ENCODE assay signal across 15 cellular contexts in genomic region chr6:9408718-9409117, GRCh38.
A peak's percentile ranks its signal among the peaks of the same experiment; 100 is the strongest.
DNase-seq lines count a peak whose midpoint lies in the region; ATAC-seq and TF ChIP-seq lines count a peak whose summit lies in the region.
"Had no signal": no experiment of that assay in that cellular context is flagged by ENCODE, and none has a peak within 500 bp of the region (broad histone marks: within the 10 kb centered on the region; RNA-seq: fewer than 3 reads in every experiment).

No MANE protein-coding gene starts in this region.

- no peaks in the 10 kb centered on the region for H3K27me3 Mint-ChIP-seq in activated T-cell treated with anti-CD3 and anti-CD28 coated beads, Interleukin-2, amount 50 U/mL, for 4 hours (ENCODE audit: low read depth)
- H3K27me3 Mint-ChIP-seq in naive thymus-derived CD8-positive, alpha-beta T cell, result no peaks in the 10 kb centered on the region
- H3K27me3 Mint-ChIP-seq: CD8-positive, alpha-beta memory T cell had no signal

- no peak for ATAC-seq in activated T-cell treated with anti-CD3 and anti-CD28 coated beads, Interleukin-2, amount 50 U/mL, for 4 hours
- ATAC-seq in naive thymus-derived CD8-positive, alpha-beta T cell, result no peak

- no peak overlapping the region for H3K4me3 Mint-ChIP-seq in activated T-cell treated with anti-CD3 and anti-CD28 coated beads, Interleukin-2, amount 50 U/mL, for 4 hours
- H3K4me3 Mint-ChIP-seq in naive thymus-derived CD8-positive, alpha-beta T cell, result no peak overlapping the region
- H3K4me3 Mint-ChIP-seq: CD8-positive, alpha-beta memory T cell had no signal

- no peak overlapping the region for H3K9ac ChIP-seq in adipocyte (ENCODE audit: low read length)
- H3K9ac ChIP-seq: BLaER1 had no signal

- POLR2A ChIA-PET in naive thymus-derived CD8-positive, alpha-beta T cell (lab: Charles Lee), result no interaction called here

- H3K36me3 ChIP-seq in adipocyte (ENCODE audit: control insufficient read depth, insufficient read depth, low read length, severe bottlenecking), result no peaks in the 10 kb centered on the region
- H3K36me3 ChIP-seq: BLaER1, SJCRH30 had no signal

- H3K4me1 ChIP-seq in adipocyte (ENCODE audit: control insufficient read depth, insufficient read depth, low read length), result peaks cover 6% of the 10 kb centered on the region
- H3K4me1 ChIP-seq: BLaER1, SJCRH30 had no signal

- H3K4me3 ChIP-seq in LNCaP clone FGC (ENCODE audit: low read depth, low read length), result no peak overlapping the region
- no peak overlapping the region for H3K4me3 ChIP-seq in adipocyte (ENCODE audit: low read length)
- H3K4me3 ChIP-seq: BLaER1, SJCRH30 had no signal

- no peak overlapping the region for H3K27ac Mint-ChIP-seq in naive thymus-derived CD8-positive, alpha-beta T cell
- H3K27ac Mint-ChIP-seq: CD8-positive, alpha-beta memory T cell had no signal

- H3K9me3 Mint-ChIP-seq in activated T-cell treated with anti-CD3 and anti-CD28 coated beads, Interleukin-2, amount 50 U/mL, for 4 hours, result peaks cover 4% of the 10 kb centered on the region
- peaks cover 0 to 3% (median 0%) of the 10 kb centered on the region in 9 donors for H3K9me3 Mint-ChIP-seq in naive thymus-derived CD8-positive, alpha-beta T cell

- H3K36me3 Mint-ChIP-seq in activated T-cell treated with anti-CD3 and anti-CD28 coated beads, Interleukin-2, amount 50 U/mL, for 4 hours (ENCODE audit: insufficient read depth), result no peaks in the 10 kb centered on the region
- no peaks in the 10 kb centered on the region for H3K36me3 Mint-ChIP-seq in naive thymus-derived CD8-positive, alpha-beta T cell
- H3K36me3 Mint-ChIP-seq: CD8-positive, alpha-beta memory T cell had no signal

- DNase-seq in LNCaP clone FGC (ENCODE audit: low read depth), result peak; percentile 80
- DNase-seq in adipocyte (ENCODE audit: low read depth), result peak; percentile 63
- DNase-seq in fibroblast of gingiva (ENCODE audit: low read depth), result peak; percentile 57
- DNase-seq in DMS 273 (lab: John Stamatoyannopoulos, UW; ENCODE audit: unreplicated experiment), result no peak
- no peak for DNase-seq in activated T-cell treated with anti-CD3 and anti-CD28 coated beads, Interleukin-2, amount 50 U/mL, for 4 hours
- DNase-seq in naive thymus-derived CD8-positive, alpha-beta T cell, result no peak
- DNase-seq in glomerular visceral epithelial cell (ENCODE audit: extremely low spot score), result no peak
- DNase-seq: CD8-positive, alpha-beta memory T cell; Karpas-422; NCI-H187 treated with DMSO at 0.1 percent for 48 hours; NCI-H526 treated with DMSO at 0.1 percent for 48 hours; OCI-M1 had no signal

- no peaks in the 10 kb centered on the region for H3K9me3 ChIP-seq in adipocyte (ENCODE audit: control insufficient read depth, low read length)
- H3K9me3 ChIP-seq: BLaER1, SJCRH30 had no signal

- H3K27me3 ChIP-seq in adipocyte (replicated peaks; ENCODE audit: control insufficient read depth, insufficient read depth, low read length), result no peaks in the 10 kb centered on the region
- H3K27me3 ChIP-seq: BLaER1, SJCRH30 had no signal

- TF ChIP-seq CTCF in C4-2B (conservative IDR thresholded peaks at IDR 0.05) (no peak), LNCaP clone FGC (IDR thresholded peaks at IDR 0.05; ENCODE audit: control insufficient read depth, extremely low read depth, insufficient read depth) (no peak)

- H3K27ac ChIP-seq in C4-2B, result peak overlapping the region; percentile 53; the same call in 1 of the 2 replicates
- H3K27ac ChIP-seq: BLaER1, SJCRH30 had no signal

- H3K4me1 Mint-ChIP-seq in activated T-cell treated with anti-CD3 and anti-CD28 coated beads, Interleukin-2, amount 50 U/mL, for 4 hours (ENCODE audit: low read depth), result no peaks in the 10 kb centered on the region
- H3K4me1 Mint-ChIP-seq in naive thymus-derived CD8-positive, alpha-beta T cell, result no peaks in the 10 kb centered on the region
- H3K4me1 Mint-ChIP-seq: CD8-positive, alpha-beta memory T cell had no signal

Comparison
In these comparisons a context has a peak if more than half of its experiments do, and no peak if none do; other contexts are left out.
1. DNase-seq: peak in LNCaP clone FGC (single experiment), adipocyte (single experiment) and fibroblast of gingiva (single experiment); none in DMS 273 (single experiment), activated T-cell treated with anti-CD3 and anti-CD28 coated beads, Interleukin-2, amount 50 U/mL, for 4 hours (single experiment), naive thymus-derived CD8-positive, alpha-beta T cell (0 of 10) and glomerular visceral epithelial cell (single experiment).